21 cellular contexts compared by ENCODE assay signal in genomic region chrX:152138388-152138784, GRCh38. TPM values are rescaled to one million over a fixed set of nuclear protein-coding genes. Genes with fewer than 3 reads are reported as not detected.
DNase-seq lines count a peak whose midpoint lies in the region; ATAC-seq and TF ChIP-seq lines count a peak whose summit lies in the region.
"Had no signal": no experiment of that assay in that cellular context is flagged by ENCODE, and none has a peak within 500 bp of the region (broad histone marks: within the 10 kb centered on the region; RNA-seq: fewer than 3 reads in every experiment).

TSS of gene MAGEA10 (minus strand) at chrX:152138577. CDS start at chrX:152135620, 2,957 bp downstream.

- CTCF ChIA-PET in CD8-positive, alpha-beta memory T cell (lab: Charles Lee): no interaction called here

- no peak for TF ChIP-seq CTCF in left ventricle myocardium inferior (IDR thresholded peaks at IDR 0.05; ENCODE audit: borderline replicate concordance)

- peaks cover 0 to 4% of the 10 kb centered on the region in 2 donors for H3K27me3 Mint-ChIP-seq in CD8-positive, alpha-beta memory T cell
- H3K27me3 Mint-ChIP-seq: CD4-positive, CD25-positive, alpha-beta regulatory T cell had no signal

- POLR2A ChIA-PET in CD8-positive, alpha-beta memory T cell (lab: Charles Lee): no interaction called here

- H3K27ac Mint-ChIP-seq in CD8-positive, alpha-beta memory T cell: no peak within 1 kb of the TSS
- H3K27ac Mint-ChIP-seq: CD4-positive, CD25-positive, alpha-beta regulatory T cell had no signal

- H3K36me3 ChIP-seq in left ventricle myocardium inferior: no peaks in the 10 kb centered on the region
- H3K36me3 ChIP-seq in CD8-positive, alpha-beta memory T cell (ENCODE audit: insufficient read depth, low read length): no peaks in the 10 kb centered on the region
- H3K36me3 ChIP-seq: BE2C, SJCRH30 had no signal

- no peaks in the 10 kb centered on the region for H3K9me3 ChIP-seq in left ventricle myocardium inferior (replicated peaks)
- H3K9me3 ChIP-seq in CD8-positive, alpha-beta memory T cell (ENCODE audit: low read length): no peaks in the 10 kb centered on the region
- H3K9me3 ChIP-seq: BE2C, Caco-2, SJCRH30 had no signal

- no peak within 1 kb of the TSS for H3K4me3 Mint-ChIP-seq in CD8-positive, alpha-beta memory T cell
- H3K4me3 Mint-ChIP-seq: CD4-positive, CD25-positive, alpha-beta regulatory T cell had no signal

- peak; percentile 61 for DNase-seq in Right ventricle myocardium inferior (ENCODE audit: missing footprints)
- DNase-seq in left ventricle myocardium inferior: no peak
- peak; percentile 72 for DNase-seq in NCI-H2227 treated with DMSO at 0.1 percent for 48 hours (lab: John Stamatoyannopoulos, UW)
- peak; percentile 1 for DNase-seq in SHP77 treated with DMSO at 0.1 percent for 48 hours (lab: John Stamatoyannopoulos, UW)
- no peak for DNase-seq in NOMO-1 treated with dmso at 0.1 percent for 144 hours (lab: John Stamatoyannopoulos, UW; ENCODE audit: unreplicated experiment)
- DNase-seq in activated CD4-positive, alpha-beta T cell treated with anti-CD3 and anti-CD28 coated beads, Interleukin-2, amount 50 U/mL, for 1 hour: no peak
- DNase-seq in CD8-positive, alpha-beta memory T cell: no peak
- DNase-seq: BE2C; Caco-2; CD4-positive, CD25-positive, alpha-beta regulatory T cell; KBM-7; NCI-H1048; NCI-H1436; NCI-H2171; NCI-H524; RPMI8226; SJCRH30; T-helper 2 cell had no signal

- H3K9me3 Mint-ChIP-seq in CD8-positive, alpha-beta memory T cell: no peaks in the 10 kb centered on the region

- no peaks in the 10 kb centered on the region for H3K36me3 Mint-ChIP-seq in CD8-positive, alpha-beta memory T cell
- H3K36me3 Mint-ChIP-seq: CD4-positive, CD25-positive, alpha-beta regulatory T cell had no signal

- H3K27ac ChIP-seq in left ventricle myocardium inferior (replicated peaks): no peak within 1 kb of the TSS
- H3K27ac ChIP-seq in CD8-positive, alpha-beta memory T cell (ENCODE audit: low read depth, low read length): no peak within 1 kb of the TSS
- H3K27ac ChIP-seq: SJCRH30 had no signal

- no peaks in the 10 kb centered on the region for H3K4me1 ChIP-seq in left ventricle myocardium inferior
- no peaks in the 10 kb centered on the region for H3K4me1 ChIP-seq in CD8-positive, alpha-beta memory T cell (ENCODE audit: insufficient read depth, low read length)
- H3K4me1 ChIP-seq: BE2C, Caco-2, SJCRH30 had no signal

- no peaks in the 10 kb centered on the region for H3K4me1 Mint-ChIP-seq in CD8-positive, alpha-beta memory T cell
- H3K4me1 Mint-ChIP-seq: CD4-positive, CD25-positive, alpha-beta regulatory T cell had no signal

- H3K4me3 ChIP-seq in left ventricle myocardium inferior: no peak within 1 kb of the TSS
- H3K4me3 ChIP-seq in CD8-positive, alpha-beta memory T cell (ENCODE audit: low read length): no peak within 1 kb of the TSS
- H3K4me3 ChIP-seq: SJCRH30 had no signal

- no peak for ATAC-seq in Right ventricle myocardium inferior
- ATAC-seq: HepG2 had no signal

- no peaks in the 10 kb centered on the region for H3K27me3 ChIP-seq in left ventricle myocardium inferior (ENCODE audit: low read depth)
- H3K27me3 ChIP-seq in CD8-positive, alpha-beta memory T cell (ENCODE audit: insufficient read depth, low read length, poor library complexity, severe bottlenecking): no peaks in the 10 kb centered on the region
- H3K27me3 ChIP-seq: BE2C, SJCRH30 had no signal

- intact Hi-C loops in Right ventricle myocardium inferior (cut with DNase I): no loop called here
- intact Hi-C loops in left ventricle myocardium inferior (cut with micrococcal nuclease): no loop called here

RNA-seq across cellular contexts. Expression of gene MAGEA10, which starts in this region (rescaled TPM):
- not detected for total RNA-seq in Right ventricle myocardium inferior
- total RNA-seq in left ventricle myocardium inferior: not detected
- not detected for total RNA-seq in CD8-positive, alpha-beta memory T cell
- polyA plus RNA-seq in CD8-positive, alpha-beta memory T cell: not detected
- total RNA-seq: Caco-2; CD4-positive, CD25-positive, alpha-beta regulatory T cell; H4; HepG2; OCI-LY7; SJCRH30 had no signal
- polyA plus RNA-seq: CD4-positive, CD25-positive, alpha-beta regulatory T cell; HepG2 had no signal

Comparison
In these comparisons a context has a peak if more than half of its experiments do, and no peak if none do; other contexts are left out.
1. Peak in DNase-seq in Right ventricle myocardium inferior; RNA of the gene not detected or under 1 TPM.
2. DNase-seq: peak in NCI-H2227 treated with DMSO at 0.1 percent for 48 hours (single experiment) and SHP77 treated with DMSO at 0.1 percent for 48 hours (single experiment); none in left ventricle myocardium inferior (single experiment), NOMO-1 treated with dmso at 0.1 percent for 144 hours (single experiment), activated CD4-positive, alpha-beta T cell treated with anti-CD3 and anti-CD28 coated beads, Interleukin-2, amount 50 U/mL, for 1 hour (single experiment) and CD8-positive, alpha-beta memory T cell (0 of 5).